In genomic region chr4:165378398-165378762, GRCh38 we compare ENCODE assay signal across 8 cellular contexts. TPM values are rescaled to one million over a fixed set of nuclear protein-coding genes. Genes with fewer than 3 reads are reported as not detected.
DNase-seq lines count a peak whose midpoint lies in the region; ATAC-seq, FAIRE-seq and TF ChIP-seq lines count a peak whose summit lies in the region.

No MANE protein-coding gene starts in this region.

- H3K36me3 ChIP-seq in SK-N-SH (replicated peaks in 1 of 2; ENCODE audit: control insufficient read depth in 1 of 2, insufficient read depth in 2 of 2, low read length in 1 of 2) (no peaks in the 10 kb centered on the region), ascending aorta (no peaks in the 10 kb centered on the region), kidney epithelial cell (ENCODE audit: control insufficient read depth, insufficient read depth, low read length) (no peaks in the 10 kb centered on the region)

- intact Hi-C loops in ascending aorta (cut with DNase I) = loop anchor here (2.0 kb wide), 4 partner anchors 22 to 266 kb away; partner anchors contain the start of genes MSMO1 and TMEM192

- CTCF ChIA-PET in SK-N-SH (lab: Yijun Ruan, JAX) = interaction anchor here (0.9 to 5.7 kb wide), 17 partner anchors 10 to 265 kb away, joined by 3 to 32 read pairs (median 4); partner anchors contain the start of gene TMEM192

- TF ChIP-seq EP300 in SK-N-SH (IDR thresholded peaks at IDR 0.05; ENCODE audit: borderline replicate concordance in 1 of 2, low read depth in 1 of 2, low read length in 1 of 2) = no peak

- no peaks in the 10 kb centered on the region for H4K20me1 ChIP-seq in SK-N-SH (ENCODE audit: insufficient read depth)

- peak overlapping the region; percentile 74; the same call in 1 of the 2 replicates for H2AFZ ChIP-seq in SK-N-SH (ENCODE audit: low read depth)

- WGBS in SK-N-SH (ENCODE audit: low lambda C conversion rate) = 19% methylated on average over 1 of the region's 1 CpG

- TF ChIP-seq CTCF in SK-N-SH (IDR thresholded peaks at IDR 0.05) = no peak
- no peak for TF ChIP-seq CTCF in ascending aorta (IDR thresholded peaks at IDR 0.05)
- TF ChIP-seq CTCF in kidney epithelial cell (IDR thresholded peaks at IDR 0.05; ENCODE audit: insufficient read depth, low read length, poor library complexity, severe bottlenecking) = no peak
- TF ChIP-seq CTCF in omental fat pad (IDR thresholded peaks at IDR 0.05) = no peak

- DNase-seq in SK-N-SH (no peak), ascending aorta (ENCODE audit: low spot score in 2 of 2) (no peak), kidney epithelial cell (ENCODE audit: low read depth) (no peak), substantia nigra (lab: John Stamatoyannopoulos, UW) (no peak), frontal cortex (ENCODE audit: low spot score in 2 of 2) (no peak), NCI-H1930 (lab: John Stamatoyannopoulos, UW) (no peak), omental fat pad (ENCODE audit: low spot score) (no peak)

- H3K79me2 ChIP-seq in SK-N-SH (ENCODE audit: insufficient read depth) = no peaks in the 10 kb centered on the region

- no peaks in the 10 kb centered on the region; the same call in 1 of the 2 replicates for H3K27me3 ChIP-seq in SK-N-SH (ENCODE audit: insufficient read depth)
- no peaks in the 10 kb centered on the region for H3K27me3 ChIP-seq in ascending aorta
- H3K27me3 ChIP-seq in kidney epithelial cell (ENCODE audit: control insufficient read depth, insufficient read depth, low read length) = no peaks in the 10 kb centered on the region

- ATAC-seq in SK-N-SH treated with all-trans-retinoic acid at 6 μM for 48 hours = no peak
- ATAC-seq in omental fat pad (ENCODE audit: low FRiP score) = no peak

- H3K4me1 ChIP-seq in SK-N-SH (ENCODE audit: control insufficient read depth in 1 of 2, insufficient read depth in 2 of 2, low read depth in 1 of 2, low read length in 1 of 2) = peaks cover 0 to 10% of the 10 kb centered on the region in 2 experiments; a peak in 2 of 4 replicates
- H3K4me1 ChIP-seq in ascending aorta = peaks cover 0 to 11% of the 10 kb centered on the region in 2 donors

- H3K4me2 ChIP-seq in SK-N-SH = peak overlapping the region; percentile 89

- no peaks in the 10 kb centered on the region for H3F3A ChIP-seq in SK-N-SH (replicated peaks; ENCODE audit: insufficient read depth)

- TF ChIP-seq RAD21 in SK-N-SH (IDR thresholded peaks at IDR 0.05; ENCODE audit: low read length) = no peak

- H3K9ac ChIP-seq in SK-N-SH = no peak overlapping the region

- H3K4me3 ChIP-seq in SK-N-SH (ENCODE audit: low read depth in 2 of 2, low read length in 1 of 2) (peak overlapping the region; percentile 63 to 72), ascending aorta (peak overlapping the region; percentile 75 to 93), kidney epithelial cell (ENCODE audit: low read depth, low read length) (peak overlapping the region; percentile 55)

- no peak for FAIRE-seq in frontal cortex (lab: Jason Lieb, UNC)

- H3K9me2 ChIP-seq in SK-N-SH = no peaks in the 10 kb centered on the region

- peak overlapping the region in 1 of 2 experiments; percentile 86; a peak in 2 of 4 replicates for H3K27ac ChIP-seq in SK-N-SH (ENCODE audit: low read depth in 2 of 2, low read length in 1 of 2)
- H3K27ac ChIP-seq in ascending aorta = peak overlapping the region; percentile 87 to 88
- H3K27ac ChIP-seq in substantia nigra (ENCODE audit: low read depth, low read length, poor library complexity, severe bottlenecking) = peak overlapping the region; percentile 56

- H3K9me3 ChIP-seq in SK-N-SH = no peaks in the 10 kb centered on the region
- peaks cover 0 to 9% of the 10 kb centered on the region in 2 donors for H3K9me3 ChIP-seq in ascending aorta

- POLR2A ChIA-PET in SK-N-SH (lab: Yijun Ruan, JAX) = interaction anchor here (1.0 kb wide), 3 partner anchors 35 to 140 kb away, joined by 3 to 6 read pairs (median 3); partner anchors contain the start of gene MSMO1

TF ChIP-seq in SK-N-SH, 30 proteins besides CTCF, POLR2A, EP300 and RAD21 (continues in another document):
- no peak for TF ChIP-seq GABPA (IDR thresholded peaks at IDR 0.05; ENCODE audit: low read depth)
- TF ChIP-seq FOXM1 (IDR thresholded peaks at IDR 0.05; ENCODE audit: low read depth) = no peak
- no peak for TF ChIP-seq TEAD4 (IDR thresholded peaks at IDR 0.05; ENCODE audit: borderline replicate concordance, insufficient read depth)
- TF ChIP-seq RXRA (IDR thresholded peaks at IDR 0.05; ENCODE audit: borderline replicate concordance, low read depth) = no peak
- TF ChIP-seq USF1 (IDR thresholded peaks at IDR 0.05; ENCODE audit: borderline replicate concordance, low read depth) = no peak
- TF ChIP-seq FOXJ3 (CRISPR knock-in tag; IDR thresholded peaks at IDR 0.05) = no peak
- TF ChIP-seq TCF12 (IDR thresholded peaks at IDR 0.05) = no peak
- no peak for TF ChIP-seq YY1 (IDR thresholded peaks at IDR 0.05; ENCODE audit: low read depth)
- no peak for TF ChIP-seq EZH2phosphoT487 (IDR thresholded peaks at IDR 0.05; ENCODE audit: borderline replicate concordance, low read depth)
- no peak for TF ChIP-seq NFIC (IDR thresholded peaks at IDR 0.05; ENCODE audit: borderline replicate concordance)

TF ChIP-seq in SK-N-SH treated with all-trans-retinoic acid at 6 μM for 48 hours, 23 proteins besides CTCF, POLR2A, EP300 and RAD21:
- TF ChIP-seq GLIS3 (CRISPR knock-in tag; IDR thresholded peaks at IDR 0.05) = no peak

RNA-seq across cellular contexts. Expression of gene CPE, which starts 0.4 kb away (rescaled TPM):
- 18.2 and 25.9 TPM in 2 replicates for polyA plus RNA-seq in SK-N-SH (2012; rRNA removed)
- 24.6 and 30.2 TPM in 2 replicates for polyA plus RNA-seq in SK-N-SH (2012; cell fraction: cytosol; rRNA removed)
- 6.2 and 10.6 TPM in 2 replicates for polyA plus RNA-seq in SK-N-SH (2012; cell fraction: nucleus; rRNA removed)
- total RNA-seq in ascending aorta = 199 TPM
- total RNA-seq in kidney epithelial cell = 8.9 and 10.7 TPM in 2 replicates
- total RNA-seq in frontal cortex = 463 TPM
- 100 to 1,000 TPM; 102 to 224 (median 135) TPM for total RNA-seq in omental fat pad

RNA-seq across cellular contexts. Expression of gene MSMO1, which starts 50.9 kb away (rescaled TPM):
- polyA plus RNA-seq in SK-N-SH (2012; rRNA removed) = 13.2 and 20.2 TPM in 2 replicates
- polyA plus RNA-seq in SK-N-SH (2012; cell fraction: cytosol; rRNA removed) = 24.2 TPM in 2 replicates
- polyA plus RNA-seq in SK-N-SH (2012; cell fraction: nucleus; rRNA removed) = 3.7 and 11.1 TPM in 2 replicates
- total RNA-seq in ascending aorta (3.6 TPM), kidney epithelial cell (192 and 228 TPM in 2 replicates), frontal cortex (705 TPM), omental fat pad (10 to 100 TPM; 13.2 to 45.2 (median 19.3) TPM)
